In genomic region chr10:44937201-44938005, GRCh38 we compare ENCODE assay signal across 24 cellular contexts. TPM values are rescaled to one million over a fixed set of nuclear protein-coding genes. Genes with fewer than 3 reads are reported as not detected.
DNase-seq lines count a peak whose midpoint lies in the region; ATAC-seq and FAIRE-seq lines count a peak whose summit lies in the region.
"Had no signal": no experiment of that assay in that cellular context is flagged by ENCODE, and none has a peak within 500 bp of the region (broad histone marks: within the 10 kb centered on the region; RNA-seq: fewer than 3 reads in every experiment).

No MANE protein-coding gene starts in this region.

- WGBS in trophoblast cell (ENCODE audit: extremely low coverage, insufficient coverage, insufficient read length), result no CpG with 5 or more reads among the region's 9 CpGs

- H4K12ac ChIP-seq in trophoblast cell (ENCODE audit: low read depth, low read length), result no peak overlapping the region

- no peak overlapping the region for H3K4ac ChIP-seq in trophoblast cell (ENCODE audit: low read depth, low read length)

- no peak overlapping the region for H3K14ac ChIP-seq in trophoblast cell (ENCODE audit: low read length)

- no peak for ATAC-seq in GM19328 (IDR thresholded peaks at IDR 0.05; ENCODE audit: unreplicated experiment)
- ATAC-seq: activated T-cell treated with anti-CD3 and anti-CD28 coated beads, Interleukin-2, amount 50 U/mL, for 4 hours; foreskin keratinocyte; T-helper 17 cell had no signal

- H3K4me1 ChIP-seq in BLaER1, result peaks cover 50% of the 10 kb centered on the region
- peaks cover 25 to 34% of the 10 kb centered on the region in 2 experiments for H3K4me1 ChIP-seq in trophoblast cell (ENCODE audit: control insufficient read depth in 1 of 2, insufficient read depth in 2 of 2, low read length in 2 of 2)
- H3K4me1 ChIP-seq: foreskin keratinocyte had no signal

- H3K79me1 ChIP-seq in trophoblast cell (ENCODE audit: low read length), result peaks cover 23% of the 10 kb centered on the region

- H3K79me2 ChIP-seq in trophoblast cell (ENCODE audit: control insufficient read depth, insufficient read depth, low read length, poor library complexity), result peaks cover 2% of the 10 kb centered on the region

- H3K36me3 ChIP-seq in BLaER1 (no peaks in the 10 kb centered on the region), KOPT-K1 (ENCODE audit: insufficient read depth, low read length) (no peaks in the 10 kb centered on the region), trophoblast cell (ENCODE audit: control insufficient read depth in 1 of 2, insufficient read depth in 2 of 2, low read length in 2 of 2) (no peaks in the 10 kb centered on the region)

- H2BK120ac ChIP-seq in trophoblast cell (ENCODE audit: insufficient read depth, low read length, poor library complexity), result no peak overlapping the region

- H3K4me2 ChIP-seq in BLaER1 (peak overlapping the region; percentile 75), trophoblast cell (ENCODE audit: low read length) (no peak overlapping the region)

- peak overlapping the region; percentile 7 for H2AK5ac ChIP-seq in trophoblast cell (ENCODE audit: low read length)

- no peak overlapping the region for H4K8ac ChIP-seq in trophoblast cell (ENCODE audit: low read depth, low read length)

- H3K4me3 ChIP-seq in BLaER1 (no peak overlapping the region), trophoblast cell (ENCODE audit: low read depth, low read length) (no peak overlapping the region)
- H3K4me3 ChIP-seq: testis had no signal

- no peak overlapping the region for H4K91ac ChIP-seq in trophoblast cell (ENCODE audit: low read depth, low read length)

- no peak overlapping the region for H3K9ac ChIP-seq in BLaER1
- H3K9ac ChIP-seq in trophoblast cell (ENCODE audit: low read length), result no peak overlapping the region

- H3K27ac ChIP-seq in BLaER1 (peak overlapping the region; percentile 79; the same call in 1 of the 2 replicates), KOPT-K1 (ENCODE audit: low read depth, low read length, poor library complexity, severe bottlenecking) (peak overlapping the region; percentile 64), trophoblast cell (ENCODE audit: low read depth, low read length) (no peak overlapping the region), substantia nigra (ENCODE audit: low read depth, low read length, poor library complexity, severe bottlenecking) (no peak overlapping the region)
- H3K27ac ChIP-seq: foreskin keratinocyte, testis had no signal

- H3K27me3 ChIP-seq in BLaER1, result no peaks in the 10 kb centered on the region
- H3K27me3 ChIP-seq in trophoblast cell (ENCODE audit: insufficient read depth, low read length), result no peaks in the 10 kb centered on the region
- H3K27me3 ChIP-seq: foreskin keratinocyte, testis had no signal

- FAIRE-seq in RCC 7860 (lab: Jason Lieb, UNC), result no peak
- FAIRE-seq: astrocyte, keratinocyte had no signal

- no peak overlapping the region for H2AFZ ChIP-seq in trophoblast cell (ENCODE audit: insufficient read depth, low read length, poor library complexity)

- no peaks in the 10 kb centered on the region for H4K20me1 ChIP-seq in BLaER1

- H2BK5ac ChIP-seq in trophoblast cell (ENCODE audit: low read depth, low read length, poor library complexity), result no peak overlapping the region

- no peak overlapping the region for H3K23ac ChIP-seq in trophoblast cell (ENCODE audit: low read length)

- DNase-seq in fibroblast of gingiva (ENCODE audit: low read depth), result peak; percentile 48
- no peak for DNase-seq in trophoblast cell
- DNase-seq in RCC 7860 (ENCODE audit: low spot score), result no peak
- no peak for DNase-seq in substantia nigra (lab: John Stamatoyannopoulos, UW)
- DNase-seq in GF-D8 (lab: John Stamatoyannopoulos, UW), result no peak
- DNase-seq: activated CD4-positive, alpha-beta memory T cell treated with anti-CD3 and anti-CD28 coated beads for 36 hours; activated naive CD4-positive, alpha-beta T cell treated with anti-CD3 and anti-CD28 coated beads, Interleukin-2, amount 50 U/mL, for 16 hours; activated T-cell treated with anti-CD3 and anti-CD28 coated beads, Interleukin-2, amount 50 U/mL, for 4 hours; DND-41; foreskin keratinocyte; GOT3; hippocampal formation; Karpas-422; NCI-H1417; NCI-H526 treated with DMSO at 0.1 percent for 48 hours; nephron progenitor cell; SIG-M5; T-helper 17 cell; testis had no signal

- peak overlapping the region; percentile 23 for H2BK12ac ChIP-seq in trophoblast cell (ENCODE audit: low read length)

- H3K18ac ChIP-seq in trophoblast cell (ENCODE audit: low read length), result no peak overlapping the region

- peaks cover 24% of the 10 kb centered on the region for H3K9me3 ChIP-seq in BLaER1
- H3K9me3 ChIP-seq in KOPT-K1 (ENCODE audit: insufficient read depth, low read length, poor library complexity, severe bottlenecking), result no peaks in the 10 kb centered on the region
- H3K9me3 ChIP-seq in trophoblast cell (ENCODE audit: insufficient read depth, low read depth, low read length), result peaks cover 2% of the 10 kb centered on the region
- H3K9me3 ChIP-seq: testis had no signal

RNA-seq across cellular contexts. Expression of gene RASSF4, which starts 22.2 kb away (rescaled TPM):
- polyA plus RNA-seq in trophoblast cell (2013), result 9.7 and 11.1 TPM in 2 replicates

RNA-seq across cellular contexts. Expression of gene TMEM72, which starts 26.3 kb away (rescaled TPM):
- polyA plus RNA-seq in trophoblast cell (2013), result 0.18 and 0.37 TPM in 2 replicates
- polyA plus RNA-seq: foreskin keratinocyte, keratinocyte had no signal

RNA-seq across cellular contexts. Expression of gene DEPP1, which starts 41.2 kb away (rescaled TPM):
- polyA plus RNA-seq in trophoblast cell (2013), result 120 and 128 TPM in 2 replicates

Comparison
In these comparisons a context has a peak if more than half of its experiments do, and no peak if none do; other contexts are left out.
1. H3K27ac ChIP-seq: peak in BLaER1 (single experiment) and KOPT-K1 (single experiment); none in trophoblast cell (single experiment) and substantia nigra (single experiment).